Comparison of ENCODE assay signal across 15 cellular contexts in the genomic region with DNA sequence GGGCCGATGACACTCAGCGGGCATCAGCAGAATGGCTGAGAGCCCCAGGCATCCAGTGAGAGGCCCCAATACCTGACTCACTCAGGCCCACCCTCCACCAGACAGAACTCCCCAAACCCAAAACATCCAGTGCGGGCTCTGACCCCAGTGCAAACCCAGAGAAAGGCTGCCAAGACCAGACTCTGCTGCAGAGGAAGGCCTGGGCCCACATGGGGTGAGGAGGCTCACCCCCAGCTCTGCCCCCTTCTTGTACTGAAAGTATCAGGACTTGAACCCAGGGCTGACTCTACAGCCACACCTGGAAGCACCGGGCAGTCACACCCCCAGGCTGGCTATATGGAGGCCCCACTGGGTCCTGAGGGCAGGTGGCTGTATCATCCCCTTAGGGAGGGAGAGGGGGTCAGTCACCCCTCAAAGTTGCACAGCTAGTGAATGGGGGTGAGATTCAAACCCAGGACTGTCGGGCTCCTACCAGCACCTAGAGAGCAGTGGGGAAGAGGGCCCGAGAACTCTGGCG. TPM values are rescaled to one million over a fixed set of nuclear protein-coding genes. Genes with fewer than 3 reads are reported as not detected.
DNase-seq lines count a peak whose midpoint lies in the region; ATAC-seq, FAIRE-seq and TF ChIP-seq lines count a peak whose summit lies in the region.
"Had no signal": no experiment of that assay in that cellular context is flagged by ENCODE, and none has a peak within 500 bp of the region (broad histone marks: within the 10 kb centered on the region; RNA-seq: fewer than 3 reads in every experiment).

No MANE protein-coding gene starts in this region.

- H3K27me3 Mint-ChIP-seq in mesothelial cell of epicardium (ENCODE audit: low read depth): no peaks in the 10 kb centered on the region

- WGBS in H1 (ENCODE audit: extremely low coverage in 1 of 2, insufficient coverage in 1 of 2, insufficient read length in 1 of 2, insufficient replicate concordance in 2 of 2, low coverage in 1 of 2, low lambda C conversion rate in 2 of 2, missing lambda C conversion rate in 1 of 2), 2 experiments: 88% methylated on average over 7 of the region's 7 CpGs; no CpG with 5 or more reads in 1 of the 2 experiments
- 87 to 100% (median 93%) methylated on average over 2 to 7 of the region's 7 CpGs for WGBS in spleen, 5 donors

- no peak overlapping the region for H3K4me2 ChIP-seq in DND-41 (ENCODE audit: insufficient read depth, low read length)
- H3K4me2 ChIP-seq in H1 (ENCODE audit: insufficient read depth in 1 of 2, low read depth in 2 of 2, low read length in 2 of 2): no peak overlapping the region

- H3K36me3 ChIP-seq in DND-41 (ENCODE audit: insufficient read depth, low read length) (no peaks in the 10 kb centered on the region), H1 (ENCODE audit: control insufficient read depth in 2 of 4, insufficient read depth in 4 of 4, low read length in 3 of 4) (no peaks in the 10 kb centered on the region), spleen (no peaks in the 10 kb centered on the region)
- H3K36me3 ChIP-seq: HAP-1 had no signal

- no peaks in the 10 kb centered on the region for H3K9me3 ChIP-seq in DND-41 (ENCODE audit: insufficient read depth, low read length, severe bottlenecking)
- H3K9me3 ChIP-seq in H1 (ENCODE audit: insufficient read depth in 2 of 2, low read depth in 1 of 2, low read length in 1 of 2): no peaks in the 10 kb centered on the region
- no peaks in the 10 kb centered on the region for H3K9me3 ChIP-seq in spleen
- H3K9me3 ChIP-seq: HAP-1 had no signal

- H3K27me3 ChIP-seq in DND-41 (ENCODE audit: insufficient read depth, low read length, poor library complexity) (no peaks in the 10 kb centered on the region), H1 (replicated peaks in 1 of 4; ENCODE audit: control insufficient read depth in 3 of 4, extremely low read depth in 1 of 4, insufficient read depth in 3 of 4, low read length in 3 of 4) (peaks cover 0 to 9% (median 6%) of the 10 kb centered on the region in 4 experiments; a peak in 3 of 7 replicates), spleen (replicated peaks in 1 of 7) (peaks cover 0 to 7% (median 0%) of the 10 kb centered on the region in 7 donors)

- TF ChIP-seq CTCF in DND-41 (IDR thresholded peaks at IDR 0.05; ENCODE audit: borderline replicate concordance, extremely low read depth, low read length, poor library complexity, severe bottlenecking) (no peak), H1 (IDR thresholded peaks at IDR 0.05; ENCODE audit: control extremely low read depth in 1 of 3, insufficient read depth in 1 of 3, low read depth in 1 of 3, low read length in 3 of 3) (no peak), mesothelial cell of epicardium (IDR thresholded peaks at IDR 0.05; ENCODE audit: unreplicated experiment) (no peak), spleen (IDR thresholded peaks at IDR 0.05 in 8 of 11, conservative IDR thresholded peaks at IDR 0.05 in 3 of 11) (no peak)

- H3K4me1 Mint-ChIP-seq in mesothelial cell of epicardium: peaks cover 83% of the 10 kb centered on the region

- no peaks in the 10 kb centered on the region for H3K9me3 Mint-ChIP-seq in mesothelial cell of epicardium

- peak overlapping the region; percentile 82; the same call in 1 of the 2 replicates for H2AK5ac ChIP-seq in H1 (ENCODE audit: low read depth, low read length)

- H3K9ac ChIP-seq in DND-41 (ENCODE audit: low read depth, low read length): no peak overlapping the region
- H3K9ac ChIP-seq in H1 (replicated peaks in 1 of 4; ENCODE audit: extremely low read depth in 1 of 4, low read depth in 3 of 4, low read length in 3 of 4): no peak overlapping the region

- ATAC-seq in DND-41 (ENCODE audit: insufficient read depth, low read depth): no peak
- ATAC-seq in GM18867 (IDR thresholded peaks at IDR 0.05; ENCODE audit: unreplicated experiment): no peak

- no peak overlapping the region for H2BK20ac ChIP-seq in H1 (ENCODE audit: low read length)

- H3K27ac Mint-ChIP-seq in mesothelial cell of epicardium: peak overlapping the region; percentile 99

- DNase-seq in DND-41: no peak
- no peak for DNase-seq in H1 (ENCODE audit: low read depth in 1 of 2, low spot score in 2 of 2)
- no peak for DNase-seq in mesothelial cell of epicardium (ENCODE audit: low spot score in 2 of 2, unreplicated experiment in 2 of 2)
- DNase-seq in spleen: peak; percentile 27
- no peak for DNase-seq in activated CD4-positive, CD25-positive, alpha-beta regulatory T cell treated with anti-CD3 and anti-CD28 coated beads, Interleukin-2, amount 50 U/mL, for 72 hours
- DNase-seq in HCEC 1CT: no peak
- DNase-seq: ACHN, COR-L47, NCI-H1105 treated with DMSO at 0.1 percent for 48 hours, NCI-H1694 treated with DMSO at 0.1 percent for 48 hours, NCI-H748 treated with DMSO at 0.1 percent for 48 hours, RPMI8226 had no signal

- intact Hi-C loops in spleen (cut with DNase I; ENCODE audit: low total_unique reads): loop anchor here (10.0 kb wide), 1 partner anchor 126 kb away; no protein-coding TSS in a partner anchor

- H2AFZ ChIP-seq in DND-41 (ENCODE audit: low read depth, low read length) (no peak overlapping the region), H1 (ENCODE audit: low read length) (no peak overlapping the region)

- peak overlapping the region; percentile 92 for H2BK15ac ChIP-seq in H1 (ENCODE audit: low read length)

- TF ChIP-seq POLR2A in H1 (IDR thresholded peaks at IDR 0.05; ENCODE audit: control extremely low read depth in 1 of 2, low read depth in 2 of 2, low read length in 2 of 2) (no peak), spleen (IDR thresholded peaks at IDR 0.05) (no peak)

- H3K79me1 ChIP-seq in H1 (ENCODE audit: low read depth, low read length): no peaks in the 10 kb centered on the region

- H2BK5ac ChIP-seq in H1 (ENCODE audit: low read depth, low read length): no peak overlapping the region

- H3K23me2 ChIP-seq in H1 (ENCODE audit: low read depth, low read length): peaks cover 3% of the 10 kb centered on the region; the same call in 1 of the 2 replicates

- TF ChIP-seq RAD21 in H1 (IDR thresholded peaks at IDR 0.05 in 1 of 2, conservative IDR thresholded peaks at IDR 0.05 in 1 of 2; ENCODE audit: low read depth in 2 of 2, low read length in 2 of 2): no peak

- no peak for FAIRE-seq in H1 (lab: Jason Lieb, UNC)
- FAIRE-seq: GM19239 had no signal

- CTCF ChIA-PET in H1 (lab: Charles Lee; ENCODE audit: partially characterized antibody): no interaction called here

- H3K36me3 Mint-ChIP-seq in mesothelial cell of epicardium: no peaks in the 10 kb centered on the region

- H3K18ac ChIP-seq in H1 (ENCODE audit: extremely low read depth, low read length): no peak overlapping the region

- H4K5ac ChIP-seq in H1 (ENCODE audit: insufficient read length, low read depth, low read length): no peak overlapping the region

- H3K4me1 ChIP-seq in DND-41 (ENCODE audit: insufficient read depth, low read length) (peaks cover 44% of the 10 kb centered on the region), H1 (replicated peaks in 1 of 4; ENCODE audit: control insufficient read depth in 3 of 4, insufficient read depth in 4 of 4, low read length in 3 of 4) (peaks cover 4 to 39% (median 31%) of the 10 kb centered on the region in 4 experiments), spleen (peaks cover 0 to 31% (median 13%) of the 10 kb centered on the region in 6 donors)

- H3K4me3 Mint-ChIP-seq in mesothelial cell of epicardium: no peak overlapping the region

- H3K56ac ChIP-seq in H1 (replicated peaks; ENCODE audit: insufficient read length, low read depth, low read length): no peak overlapping the region

- H3K27ac ChIP-seq in DND-41 (ENCODE audit: low read length): peak overlapping the region; percentile 44; the same call in 1 of the 2 replicates
- no peak overlapping the region for H3K27ac ChIP-seq in H1 (ENCODE audit: low read depth, low read length)
- no peak overlapping the region for H3K27ac ChIP-seq in spleen

- H2BK120ac ChIP-seq in H1 (replicated peaks; ENCODE audit: low read depth, low read length): no peak overlapping the region

- no peak overlapping the region for H4K91ac ChIP-seq in H1 (replicated peaks; ENCODE audit: insufficient read length, low read length)

- no peak for TF ChIP-seq EP300 in H1 (IDR thresholded peaks at IDR 0.05; ENCODE audit: borderline replicate concordance in 1 of 2, low read depth in 2 of 2, low read length in 2 of 2)

- peak overlapping the region; percentile 90; the same call in 1 of the 2 replicates for H2BK12ac ChIP-seq in H1 (ENCODE audit: low read depth, low read length)

- no peak overlapping the region for H3K4me3 ChIP-seq in DND-41 (ENCODE audit: low read depth in 1 of 2, low read length in 2 of 2)
- H3K4me3 ChIP-seq in H1 (ENCODE audit: extremely low read depth in 1 of 4, insufficient read depth in 2 of 4, low read depth in 3 of 4, low read length in 4 of 4): no peak overlapping the region
- H3K4me3 ChIP-seq in spleen: no peak overlapping the region
- H3K4me3 ChIP-seq: HAP-1 had no signal

- H3K14ac ChIP-seq in H1 (ENCODE audit: insufficient read length): no peak overlapping the region

- H3K4ac ChIP-seq in H1 (replicated peaks; ENCODE audit: insufficient read length, low read depth, low read length): no peak overlapping the region

- H4K20me1 ChIP-seq in DND-41 (ENCODE audit: insufficient read depth, low read length) (no peaks in the 10 kb centered on the region), H1 (replicated peaks in 1 of 2; ENCODE audit: control insufficient read depth in 1 of 2, insufficient read depth in 2 of 2, low read length in 2 of 2) (no peaks in the 10 kb centered on the region)

- POLR2A ChIA-PET in H1 (lab: Charles Lee; ENCODE audit: partially characterized antibody): no interaction called here

- H3K79me2 ChIP-seq in DND-41 (ENCODE audit: insufficient read depth, low read length) (0 out of 2 replicates have a peak, but pooled peaks cover 3% of the 10 kb centered on the region), H1 (ENCODE audit: control insufficient read depth in 1 of 2, insufficient read depth in 2 of 2, low read length in 2 of 2) (no peaks in the 10 kb centered on the region)

- H3K23ac ChIP-seq in H1 (ENCODE audit: insufficient read length): no peak overlapping the region

- H4K8ac ChIP-seq in H1 (ENCODE audit: extremely low read depth, insufficient read depth, low read length): peak overlapping the region; percentile 57

RNA-seq across cellular contexts. Expression of a gene that starts 49.3 kb away (rescaled TPM):
- total RNA-seq in H1 (2021; fragmentation: NEBNext Ultra II Directional; extraction: Animal tissue kit (Norgen Biotek cat#: 25700)): not detected in 2 replicates
- polyA plus RNA-seq in H1 (2011; rRNA removed): not detected in 2 replicates
- not detected for polyA plus RNA-seq in H1 (2011; cell fraction: cytosol; rRNA removed)
- polyA plus RNA-seq in H1 (2011; cell fraction: nucleus; rRNA removed): 0.21 TPM
- polyA plus RNA-seq in H1 (2012, experiment 1 of 2): not detected in 4 replicates
- not detected for polyA plus RNA-seq in H1 (2012, experiment 2 of 2)
- not detected for polyA plus RNA-seq in H1 (2013, experiment 1 of 2)
- not detected for polyA plus RNA-seq in H1 (2013, experiment 2 of 2)
- not detected in 2 replicates for polyA minus RNA-seq in H1 (2011; rRNA and poly(A)+ RNA removed)
- polyA minus RNA-seq in H1 (2011; cell fraction: cytosol; rRNA and poly(A)+ RNA removed): not detected
- not detected for polyA minus RNA-seq in H1 (2011; cell fraction: nucleus; rRNA and poly(A)+ RNA removed)
- not detected in 3 replicates for total RNA-seq in mesothelial cell of epicardium
- total RNA-seq in spleen: not detected
- under 1 TPM in 1 of 3 donors, not detected in 2; 0.26 TPM for polyA plus RNA-seq in spleen
